ENCODE assay signal across 8 cellular contexts in the genomic region with DNA sequence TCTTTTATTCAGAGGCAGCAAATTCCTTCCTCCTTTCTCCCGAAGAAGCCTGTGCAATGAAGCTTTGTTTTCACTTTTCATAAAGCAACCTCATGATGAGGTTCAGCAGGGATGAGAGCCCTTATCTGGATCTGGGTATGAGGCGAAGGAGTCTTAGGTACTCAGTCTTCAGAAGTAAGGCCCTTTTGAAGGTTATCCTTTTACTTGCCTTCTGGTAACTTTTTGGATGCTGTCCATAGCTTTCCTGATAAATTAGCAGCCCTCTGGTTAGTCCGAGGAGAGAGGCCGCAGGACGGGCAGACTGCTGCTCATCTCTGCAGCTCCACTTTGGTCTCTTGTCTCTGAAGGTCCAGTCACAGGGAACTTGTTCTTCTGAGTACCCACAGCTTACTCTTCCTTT. TPM values are rescaled to one million over a fixed set of nuclear protein-coding genes. Genes with fewer than 3 reads are reported as not detected.
DNase-seq lines count a peak whose midpoint lies in the region; TF ChIP-seq lines count a peak whose summit lies in the region.
"Had no signal": no experiment of that assay in that cellular context is flagged by ENCODE, and none has a peak within 500 bp of the region (broad histone marks: within the 10 kb centered on the region; RNA-seq: fewer than 3 reads in every experiment).

No MANE protein-coding gene starts in this region.

- 94% methylated on average over 5 of the region's 5 CpGs for WGBS in HUES64

- H3K4me1 ChIP-seq in HUES64 (ENCODE audit: insufficient read depth, low read length): peaks cover 25% of the 10 kb centered on the region

- in situ Hi-C loops in astrocyte of the cerebellum (cut with HindIII; ENCODE audit: low sequenced_read_pairs): loop anchor here (5.0 kb wide), 1 partner anchor 88 kb away; no protein-coding TSS in a partner anchor

- H3K4me3 ChIP-seq in HUES64 (ENCODE audit: low read length): peak overlapping the region; percentile 39
- peak overlapping the region; percentile 46 for H3K4me3 ChIP-seq in astrocyte of the cerebellum (ENCODE audit: low read depth, low read length)

- H3K27ac ChIP-seq in HUES64 (ENCODE audit: low read depth, low read length) (0 out of 2 replicates have a peak overlapping the region, but pooled peaks have one; percentile 17), temporal lobe (ENCODE audit: low read depth, low read length) (peak overlapping the region; percentile 42)

- H3K9ac ChIP-seq in HUES64 (ENCODE audit: low read depth, low read length): peak overlapping the region; percentile 67

- no peak for DNase-seq in astrocyte of the cerebellum (ENCODE audit: low read depth)
- DNase-seq in kidney glomerular epithelial cell (lab: John Stamatoyannopoulos, UW): peak; percentile 41
- no peak for DNase-seq in NCI-H128 (lab: John Stamatoyannopoulos, UW; ENCODE audit: unreplicated experiment)
- DNase-seq in GM19240 (ENCODE audit: insufficient read length, low spot score): no peak
- no peak for DNase-seq in COR-L47 (lab: John Stamatoyannopoulos, UW)
- DNase-seq: NCI-H1092 had no signal

- TF ChIP-seq CTCF in astrocyte of the cerebellum (IDR thresholded peaks at IDR 0.05; ENCODE audit: low read depth, low read length, missing control alignments): no peak

- no peaks in the 10 kb centered on the region for H3K27me3 ChIP-seq in HUES64 (ENCODE audit: insufficient read depth, low read length)

- no peaks in the 10 kb centered on the region; the same call in 1 of the 2 replicates for H3K9me3 ChIP-seq in HUES64 (ENCODE audit: insufficient read depth, low read depth, low read length)

- no peaks in the 10 kb centered on the region for H3K36me3 ChIP-seq in HUES64 (ENCODE audit: insufficient read depth, low read length)

RNA-seq across cellular contexts. Expression of a gene that starts 1.1 kb away (rescaled TPM):
- polyA plus RNA-seq in HUES64 (2013, experiment 1 of 2): 24.5 TPM
- polyA plus RNA-seq in HUES64 (2013, experiment 2 of 2): 22.6 TPM
- total RNA-seq in temporal lobe: 10.6 TPM

RNA-seq across cellular contexts. Expression of a gene that starts 5.9 kb away (rescaled TPM):
- 19.5 TPM for polyA plus RNA-seq in HUES64 (2013, experiment 1 of 2)
- 23.3 TPM for polyA plus RNA-seq in HUES64 (2013, experiment 2 of 2)
- 3.4 TPM for total RNA-seq in temporal lobe

RNA-seq across cellular contexts. Expression of a gene that starts 45.5 kb away (rescaled TPM):
- not detected for polyA plus RNA-seq in HUES64 (2013, experiment 1 of 2)
- polyA plus RNA-seq in HUES64 (2013, experiment 2 of 2): not detected
- not detected for total RNA-seq in temporal lobe
